6 cellular contexts compared by ENCODE assay signal in genomic region chr17:4898927-4899326, GRCh38. TPM values are rescaled to one million over a fixed set of nuclear protein-coding genes. Genes with fewer than 3 reads are reported as not detected.
A peak's percentile ranks its signal among the peaks of the same experiment; 100 is the strongest.
DNase-seq lines count a peak whose midpoint lies in the region; ATAC-seq, FAIRE-seq and TF ChIP-seq lines count a peak whose summit lies in the region.

No MANE protein-coding gene starts in this region.

- H3K4me2 ChIP-seq in IMR-90 (ENCODE audit: low read depth, low read length), result no peak overlapping the region

- H3K9me1 ChIP-seq in IMR-90 (ENCODE audit: insufficient read depth, low read length), result peaks cover 4% of the 10 kb centered on the region; the same call in 1 of the 2 replicates

- H2BK15ac ChIP-seq in IMR-90 (ENCODE audit: low read depth, low read length), result no peak overlapping the region

- no peaks in the 10 kb centered on the region for H3K79me1 ChIP-seq in IMR-90 (ENCODE audit: low read depth in 1 of 2, low read length in 2 of 2)

- H4K8ac ChIP-seq in IMR-90 (ENCODE audit: low read depth in 2 of 2, low read length in 2 of 2), result no peak overlapping the region

- H3K36me3 ChIP-seq in IMR-90 (ENCODE audit: control insufficient read depth, insufficient read depth, low read length), result peaks cover 34% of the 10 kb centered on the region
- H3K36me3 ChIP-seq in endocrine pancreas (ENCODE audit: control insufficient read depth, insufficient read depth, low read length), result peaks cover 3% of the 10 kb centered on the region
- peaks cover 10 to 13% of the 10 kb centered on the region in 2 donors for H3K36me3 ChIP-seq in small intestine (ENCODE audit: control insufficient read depth in 2 of 2, insufficient read depth in 2 of 2, low read length in 2 of 2)

- DNase-seq in IMR-90 (no peak), small intestine (no peak), AG08396 (ENCODE audit: low spot score) (no peak)
- no peak for DNase-seq in activated T-helper 1 cell treated with anti-CD3 and anti-CD28 coated beads, Interleukin-12 subunit alpha, Interleukin-12 subunit beta, Interleukin-2, Interleukin-4 antibody, amounts not matched to agents 30 ng/mL and 10 ng/mL and 1 ng/mL, durations not matched to agents 14 hours and 24 hours and 36 hours (ENCODE audit: low spot score)

- no peak overlapping the region for H3K23ac ChIP-seq in IMR-90 (ENCODE audit: low read depth, low read length)

- intact Hi-C loops in IMR-90 (cut with micrococcal nuclease), result no loop called here
- intact Hi-C loops in activated T-helper 1 cell treated with anti-CD3 and anti-CD28 coated beads, Interleukin-12 subunit alpha, Interleukin-12 subunit beta, Interleukin-2, Interleukin-4 antibody, amounts not matched to agents 30 ng/mL and 10 ng/mL and 1 ng/mL, durations not matched to agents 14 hours and 24 hours and 36 hours (cut with micrococcal nuclease), result loop anchor here (1.0 kb wide), 3 partner anchors 41 to 189 kb away; partner anchors contain the start of genes ARRB2, RNF167 and SLC25A11

- H2AFZ ChIP-seq in IMR-90 (replicated peaks; ENCODE audit: low read length, poor library complexity), result peak overlapping the region; percentile 47

- no peak overlapping the region for H4K5ac ChIP-seq in IMR-90 (ENCODE audit: low read depth, low read length)

- H3K27ac Mint-ChIP-seq in activated T-helper 1 cell treated with anti-CD3 and anti-CD28 coated beads, Interleukin-12 subunit alpha, Interleukin-12 subunit beta, Interleukin-2, Interleukin-4 antibody, amounts not matched to agents 30 ng/mL and 10 ng/mL and 1 ng/mL, durations not matched to agents 14 hours and 24 hours and 36 hours, result no peak overlapping the region

- H3K27ac ChIP-seq in IMR-90 (ENCODE audit: insufficient read depth, low read length), result no peak overlapping the region
- no peak overlapping the region for H3K27ac ChIP-seq in small intestine (ENCODE audit: low read depth in 1 of 2, low read length in 1 of 2)

- no peak overlapping the region for H3K18ac ChIP-seq in IMR-90 (ENCODE audit: low read depth, low read length)

- POLR2A ChIA-PET in IMR-90 (lab: Charles Lee; ENCODE audit: unreplicated experiment), result interaction anchor here (0.6 kb wide), 1 partner anchor 344 kb away, joined by 4 read pairs; no protein-coding TSS in a partner anchor

- no peak overlapping the region for H2AK5ac ChIP-seq in IMR-90 (ENCODE audit: low read depth, low read length)

- H3K9me3 Mint-ChIP-seq in activated T-helper 1 cell treated with anti-CD3 and anti-CD28 coated beads, Interleukin-12 subunit alpha, Interleukin-12 subunit beta, Interleukin-2, Interleukin-4 antibody, amounts not matched to agents 30 ng/mL and 10 ng/mL and 1 ng/mL, durations not matched to agents 14 hours and 24 hours and 36 hours, result no peaks in the 10 kb centered on the region

- peaks cover 25% of the 10 kb centered on the region for H3K4me1 Mint-ChIP-seq in activated T-helper 1 cell treated with anti-CD3 and anti-CD28 coated beads, Interleukin-12 subunit alpha, Interleukin-12 subunit beta, Interleukin-2, Interleukin-4 antibody, amounts not matched to agents 30 ng/mL and 10 ng/mL and 1 ng/mL, durations not matched to agents 14 hours and 24 hours and 36 hours (ENCODE audit: low read depth)

- H3K27me3 ChIP-seq in IMR-90 (ENCODE audit: control insufficient read depth, insufficient read depth, low read length), result no peaks in the 10 kb centered on the region; the same call in 1 of the 2 replicates
- no peaks in the 10 kb centered on the region for H3K27me3 ChIP-seq in endocrine pancreas (ENCODE audit: control insufficient read depth, insufficient read depth, low read length)
- H3K27me3 ChIP-seq in small intestine (ENCODE audit: control insufficient read depth in 2 of 2, insufficient read depth in 2 of 2, low read length in 2 of 2), result no peaks in the 10 kb centered on the region

- H3K4me3 ChIP-seq in IMR-90 (ENCODE audit: insufficient read depth, low read depth, low read length) (no peak overlapping the region), endocrine pancreas (ENCODE audit: control insufficient read depth, insufficient read depth, low read length) (no peak overlapping the region), small intestine (ENCODE audit: low read depth in 1 of 2, low read length in 2 of 2) (peak overlapping the region; percentile 23 to 45)

- H3K56ac ChIP-seq in IMR-90 (ENCODE audit: extremely low read depth, insufficient read depth, low read length), result no peak overlapping the region

- H2BK5ac ChIP-seq in IMR-90 (ENCODE audit: low read depth, low read length, poor library complexity, severe bottlenecking), result no peak overlapping the region

- no peak for TF ChIP-seq POLR2A in IMR-90 (IDR thresholded peaks at IDR 0.05; ENCODE audit: low read depth, low read length)

- no peak overlapping the region for H3K4ac ChIP-seq in IMR-90 (ENCODE audit: low read depth, low read length)

- in situ Hi-C loops in IMR-90 (cut with MboI; ENCODE audit: low sequenced_read_pairs), result no loop called here

- H3K4me1 ChIP-seq in IMR-90 (ENCODE audit: control insufficient read depth, insufficient read depth, low read length), result no peaks in the 10 kb centered on the region
- H3K4me1 ChIP-seq in endocrine pancreas (ENCODE audit: control insufficient read depth, insufficient read depth, low read length), result no peaks in the 10 kb centered on the region
- H3K4me1 ChIP-seq in small intestine (ENCODE audit: control insufficient read depth in 2 of 2, insufficient read depth in 1 of 2, low read depth in 1 of 2, low read length in 1 of 2), result no peaks in the 10 kb centered on the region

- no peak for TF ChIP-seq RAD21 in IMR-90 (IDR thresholded peaks at IDR 0.05; ENCODE audit: low read length)

- CTCF ChIA-PET in IMR-90 (lab: Yijun Ruan, JAX), result no interaction called here

- TF ChIP-seq CTCF in IMR-90 (conservative IDR thresholded peaks at IDR 0.05; ENCODE audit: low read depth, low read length), result no peak

- dilution Hi-C loops in IMR-90 (cut with HindIII; ENCODE audit: low sequenced_read_pairs, unreplicated experiment), result no loop called here

- no peak for FAIRE-seq in small intestine (lab: Jason Lieb, UNC)

- no TSS peak for BruUV-seq in IMR-90 (replicated peaks; lab: Mats Ljungman, UMichigan)

- ATAC-seq in IMR-90 (ENCODE audit: low read depth) (no peak), HG03196 (IDR thresholded peaks at IDR 0.05; ENCODE audit: unreplicated experiment) (no peak)

- H4K91ac ChIP-seq in IMR-90 (ENCODE audit: insufficient read depth, low read depth, low read length), result no peak overlapping the region

- peaks cover 6% of the 10 kb centered on the region for H3K36me3 Mint-ChIP-seq in activated T-helper 1 cell treated with anti-CD3 and anti-CD28 coated beads, Interleukin-12 subunit alpha, Interleukin-12 subunit beta, Interleukin-2, Interleukin-4 antibody, amounts not matched to agents 30 ng/mL and 10 ng/mL and 1 ng/mL, durations not matched to agents 14 hours and 24 hours and 36 hours (ENCODE audit: low read depth)

- H2BK20ac ChIP-seq in IMR-90 (ENCODE audit: low read depth, low read length), result no peak overlapping the region

- H3K27me3 Mint-ChIP-seq in activated T-helper 1 cell treated with anti-CD3 and anti-CD28 coated beads, Interleukin-12 subunit alpha, Interleukin-12 subunit beta, Interleukin-2, Interleukin-4 antibody, amounts not matched to agents 30 ng/mL and 10 ng/mL and 1 ng/mL, durations not matched to agents 14 hours and 24 hours and 36 hours (ENCODE audit: insufficient read depth), result peaks cover 8% of the 10 kb centered on the region

- no peaks in the 10 kb centered on the region; the same call in none of the 2 replicates for H4K20me1 ChIP-seq in IMR-90 (ENCODE audit: insufficient read depth, low read length)

- no peak overlapping the region for H2BK120ac ChIP-seq in IMR-90 (ENCODE audit: low read depth, low read length)

- H3K14ac ChIP-seq in IMR-90 (replicated peaks; ENCODE audit: low read depth, low read length), result no peak overlapping the region

- H2AK9ac ChIP-seq in IMR-90 (replicated peaks; ENCODE audit: low read depth, low read length, poor library complexity), result peak overlapping the region; percentile 58

- no peak overlapping the region for H3K4me3 Mint-ChIP-seq in activated T-helper 1 cell treated with anti-CD3 and anti-CD28 coated beads, Interleukin-12 subunit alpha, Interleukin-12 subunit beta, Interleukin-2, Interleukin-4 antibody, amounts not matched to agents 30 ng/mL and 10 ng/mL and 1 ng/mL, durations not matched to agents 14 hours and 24 hours and 36 hours

- WGBS in IMR-90 (ENCODE audit: extremely low coverage in 2 of 2, insufficient read length in 1 of 2), 2 experiments, result 24% methylated on average over 21 of the region's 34 CpGs; no CpG with 5 or more reads in 1 of the 2 experiments
- 7 to 19% (median 9%) methylated on average over 27 to 34 of the region's 34 CpGs for WGBS in small intestine, 3 donors

- no peaks in the 10 kb centered on the region; the same call in 1 of the 2 replicates for H3K9me3 ChIP-seq in IMR-90 (ENCODE audit: control insufficient read depth, insufficient read depth, low read length)
- H3K9me3 ChIP-seq in endocrine pancreas (ENCODE audit: control insufficient read depth, low read length), result no peaks in the 10 kb centered on the region
- H3K9me3 ChIP-seq in small intestine (ENCODE audit: control insufficient read depth, low read depth), result no peaks in the 10 kb centered on the region

- no peak overlapping the region for H3K9ac ChIP-seq in IMR-90 (ENCODE audit: low read depth, low read length)
- peak overlapping the region; percentile 71 for H3K9ac ChIP-seq in endocrine pancreas (ENCODE audit: control insufficient read depth, insufficient read depth, low read length)

RNA-seq across cellular contexts. Expression of gene C17orf107, which starts 0.4 kb away (rescaled TPM):
- total RNA-seq in IMR-90 (2012; rRNA removed), result 0.54 and 0.56 TPM in 2 replicates
- polyA plus RNA-seq in IMR-90 (2012; rRNA removed) (0.82 and 1.3 TPM in 2 replicates), small intestine (1 to 10 TPM in 1 of 3 donors, under 1 TPM in 2; 0.45 to 2.2 (median 0.81) TPM)
- polyA plus RNA-seq in IMR-90 (2012; cell fraction: cytosol; rRNA removed), result 0.35 and 1.2 TPM in 2 replicates
- 0.92 and 1.2 TPM in 2 replicates for polyA plus RNA-seq in IMR-90 (2012; cell fraction: nucleus; rRNA removed; ENCODE audit: low replicate concordance)
- 1.3 and 1.8 TPM in 2 replicates for total RNA-seq in activated T-helper 1 cell treated with anti-CD3 and anti-CD28 coated beads, Interleukin-12 subunit alpha, Interleukin-12 subunit beta, Interleukin-2, Interleukin-4 antibody, amounts not matched to agents 30 ng/mL and 10 ng/mL and 1 ng/mL, durations not matched to agents 14 hours and 24 hours and 36 hours

RNA-seq across cellular contexts. Expression of gene CHRNE, which starts 4.0 kb away (rescaled TPM):
- under 0.01 TPM in 2 replicates for total RNA-seq in IMR-90 (2012; rRNA removed)
- polyA plus RNA-seq in IMR-90 (2012; rRNA removed) (0.21 and 0.24 TPM in 2 replicates), small intestine (under 1 TPM; 0.27 to 0.66 (median 0.45) TPM)
- 0.06 and 0.31 TPM in 2 replicates for polyA plus RNA-seq in IMR-90 (2012; cell fraction: cytosol; rRNA removed)
- 1.4 and 1.7 TPM in 2 replicates for polyA plus RNA-seq in IMR-90 (2012; cell fraction: nucleus; rRNA removed; ENCODE audit: low replicate concordance)
- 0.52 and 0.61 TPM in 2 replicates for total RNA-seq in activated T-helper 1 cell treated with anti-CD3 and anti-CD28 coated beads, Interleukin-12 subunit alpha, Interleukin-12 subunit beta, Interleukin-2, Interleukin-4 antibody, amounts not matched to agents 30 ng/mL and 10 ng/mL and 1 ng/mL, durations not matched to agents 14 hours and 24 hours and 36 hours

RNA-seq across cellular contexts. Expression of gene GP1BA, which starts 33.1 kb away (rescaled TPM):
- not detected in 2 replicates for total RNA-seq in IMR-90 (2012; rRNA removed)
- polyA plus RNA-seq in IMR-90 (2012; rRNA removed) (not detected in 2 replicates), small intestine (under 1 TPM in 1 of 3 donors, not detected in 2; 0.06 TPM)
- 0.03 TPM in 1 of 2 replicates, not detected in the other for polyA plus RNA-seq in IMR-90 (2012; cell fraction: cytosol; rRNA removed)
- not detected in 2 replicates for polyA plus RNA-seq in IMR-90 (2012; cell fraction: nucleus; rRNA removed; ENCODE audit: low replicate concordance)
- total RNA-seq in activated T-helper 1 cell treated with anti-CD3 and anti-CD28 coated beads, Interleukin-12 subunit alpha, Interleukin-12 subunit beta, Interleukin-2, Interleukin-4 antibody, amounts not matched to agents 30 ng/mL and 10 ng/mL and 1 ng/mL, durations not matched to agents 14 hours and 24 hours and 36 hours, result not detected in 2 replicates

RNA-seq across cellular contexts. Expression of gene SLC25A11, which starts 40.9 kb away (rescaled TPM):
- 30.8 and 35.0 TPM in 2 replicates for total RNA-seq in IMR-90 (2012; rRNA removed)
- polyA plus RNA-seq in IMR-90 (2012; rRNA removed), result 62.2 and 68.2 TPM in 2 replicates
- 58.3 and 80.2 TPM in 2 replicates for polyA plus RNA-seq in IMR-90 (2012; cell fraction: cytosol; rRNA removed)
- 29.2 and 53.6 TPM in 2 replicates for polyA plus RNA-seq in IMR-90 (2012; cell fraction: nucleus; rRNA removed; ENCODE audit: low replicate concordance)
- polyA plus RNA-seq in small intestine, result 10 to 100 TPM; 55.1 to 79.2 (median 66.4) TPM
- 111 and 116 TPM in 2 replicates for total RNA-seq in activated T-helper 1 cell treated with anti-CD3 and anti-CD28 coated beads, Interleukin-12 subunit alpha, Interleukin-12 subunit beta, Interleukin-2, Interleukin-4 antibody, amounts not matched to agents 30 ng/mL and 10 ng/mL and 1 ng/mL, durations not matched to agents 14 hours and 24 hours and 36 hours

RNA-seq across cellular contexts. Expression of gene RNF167, which starts 41.1 kb away (rescaled TPM):
- 13.1 and 13.3 TPM in 2 replicates for total RNA-seq in IMR-90 (2012; rRNA removed)
- polyA plus RNA-seq in IMR-90 (2012; rRNA removed), result 79.5 and 83.6 TPM in 2 replicates
- 41.9 and 55.4 TPM in 2 replicates for polyA plus RNA-seq in IMR-90 (2012; cell fraction: cytosol; rRNA removed)
- 69.1 and 86.3 TPM in 2 replicates for polyA plus RNA-seq in IMR-90 (2012; cell fraction: nucleus; rRNA removed; ENCODE audit: low replicate concordance)
- polyA plus RNA-seq in small intestine, result 100 to 1,000 TPM; 108 to 132 (median 126) TPM
- 138 and 140 TPM in 2 replicates for total RNA-seq in activated T-helper 1 cell treated with anti-CD3 and anti-CD28 coated beads, Interleukin-12 subunit alpha, Interleukin-12 subunit beta, Interleukin-2, Interleukin-4 antibody, amounts not matched to agents 30 ng/mL and 10 ng/mL and 1 ng/mL, durations not matched to agents 14 hours and 24 hours and 36 hours

Comparison
In these comparisons a context has a peak if more than half of its experiments do, and no peak if none do; other contexts are left out.
1. H3K4me3 ChIP-seq: peak in small intestine (2 of 2); none in IMR-90 (single experiment) and endocrine pancreas (single experiment).